24 cellular contexts compared by ENCODE assay signal in genomic region chrX:67872958-67873357, GRCh38.
"Had no signal": no experiment of that assay in that cellular context is flagged by ENCODE, and none has a peak within 500 bp of the region (broad histone marks: within the 10 kb centered on the region; RNA-seq: fewer than 3 reads in every experiment).

No MANE protein-coding gene starts in this region.

- DNase-seq: colonic mucosa; cortex of kidney; effector CD8-positive, alpha-beta T cell; effector memory CD8-positive, alpha-beta T cell; endodermal cell; erythroblast; esophagus squamous epithelium; foreskin fibroblast; foreskin melanocyte; gastrocnemius medialis; glutamatergic neuron; head of caudate nucleus; heart right ventricle; hippocampal formation; left cardiac atrium; left lung; left ventricle myocardium superior; lower lobe of right lung; mesenchymal stem cell; mucosa of descending colon; naive B cell had no signal

- H3K4me3 ChIP-seq: colonic mucosa, esophagus squamous epithelium, gastrocnemius medialis, heart right ventricle, left lung, lower lobe of right lung, mucosa of descending colon had no signal

- H3K9me3 ChIP-seq: colonic mucosa, esophagus squamous epithelium, gastrocnemius medialis, left lung, lower lobe of right lung, mucosa of descending colon had no signal

- FAIRE-seq: keratinocyte had no signal

- H3K4me1 ChIP-seq: colonic mucosa, esophagus squamous epithelium, gastrocnemius medialis, heart right ventricle, left lung, lower lobe of right lung had no signal

- H3K36me3 ChIP-seq: colonic mucosa, esophagus squamous epithelium, gastrocnemius medialis, heart right ventricle, left lung, lower lobe of right lung had no signal

- H3K27me3 ChIP-seq: colonic mucosa, esophagus squamous epithelium, gastrocnemius medialis, left lung had no signal

- ATAC-seq: effector memory CD8-positive, alpha-beta T cell; esophagus mucosa; gastrocnemius medialis; heart right ventricle; left cardiac atrium; left lung; left ventricle myocardium superior; lower lobe of right lung; mucosa of descending colon had no signal

- H3K27ac ChIP-seq: colonic mucosa, epithelial cell of prostate, esophagus squamous epithelium, gastrocnemius medialis, heart right ventricle, left lung, lower lobe of right lung had no signal
